Comparison of ENCODE assay signal across 8 cellular contexts in genomic region chr3:50519471-50520089, GRCh38. TPM values are rescaled to one million over a fixed set of nuclear protein-coding genes. Genes with fewer than 3 reads are reported as not detected.
DNase-seq lines count a peak whose midpoint lies in the region; ATAC-seq and TF ChIP-seq lines count a peak whose summit lies in the region.

No MANE protein-coding gene starts in this region.

- peak; percentile 89 for ATAC-seq in effector memory CD8-positive, alpha-beta T cell (replicated peaks)
- ATAC-seq in naive thymus-derived CD4-positive, alpha-beta T cell: peak; percentile 79
- peak; percentile 75 for ATAC-seq in stimulated activated naive CD8-positive, alpha-beta T cell treated with anti-CD3 and anti-CD28 coated beads, Interleukin-15, Interleukin-2, amounts not matched to agents 100 U/mL and 50 U/mL, for 24 hours
- ATAC-seq in GM18861 (IDR thresholded peaks at IDR 0.05; ENCODE audit: unreplicated experiment): no peak

- no peak overlapping the region for H3K4me2 ChIP-seq in GM23248 (ENCODE audit: unreplicated experiment)

- no peak overlapping the region for H3K9ac ChIP-seq in GM23248

- H4K20me1 ChIP-seq in GM23248 (ENCODE audit: insufficient read depth): no peaks in the 10 kb centered on the region

- WGBS in GM23248 (ENCODE audit: low coverage in 1 of 2, low lambda C conversion rate in 2 of 2, missing lambda C conversion rate in 2 of 2), 2 experiments: 16 to 20% methylated on average over 7 of the region's 7 CpGs

- H3K27me3 ChIP-seq in BE2C: no peaks in the 10 kb centered on the region
- H3K27me3 ChIP-seq in GM23248 (replicated peaks; ENCODE audit: insufficient read depth): peaks cover 25% of the 10 kb centered on the region
- H3K27me3 ChIP-seq in naive thymus-derived CD4-positive, alpha-beta T cell (ENCODE audit: control insufficient read depth in 2 of 2, insufficient read depth in 2 of 2, low read length in 2 of 2): no peaks in the 10 kb centered on the region

- H3K27me3 Mint-ChIP-seq in effector memory CD8-positive, alpha-beta T cell: peaks cover 0 to 12% of the 10 kb centered on the region in 2 donors
- H3K27me3 Mint-ChIP-seq in naive thymus-derived CD4-positive, alpha-beta T cell: peaks cover 0 to 42% (median 4%) of the 10 kb centered on the region in 5 donors

- peaks cover 7 to 9% of the 10 kb centered on the region in 2 donors for H3K4me1 Mint-ChIP-seq in effector memory CD8-positive, alpha-beta T cell (ENCODE audit: low read depth in 2 of 2)
- H3K4me1 Mint-ChIP-seq in naive thymus-derived CD4-positive, alpha-beta T cell: peaks cover 5 to 16% (median 12%) of the 10 kb centered on the region in 7 donors

- H3K4me3 Mint-ChIP-seq in effector memory CD8-positive, alpha-beta T cell: no peak overlapping the region
- no peak overlapping the region for H3K4me3 Mint-ChIP-seq in naive thymus-derived CD4-positive, alpha-beta T cell

- peak; percentile 62 for DNase-seq in BE2C
- DNase-seq in GM23248: peak; percentile 62
- DNase-seq in NCI-H526 (lab: John Stamatoyannopoulos, UW): peak; percentile 24 to 81
- DNase-seq in activated CD8-positive, alpha-beta memory T cell treated with anti-CD3 and anti-CD28 coated beads for 1 hour (ENCODE audit: extremely low read depth in 1 of 2, low read depth in 1 of 2): peak; percentile 36 to 58
- DNase-seq in effector memory CD8-positive, alpha-beta T cell: peak; percentile 72 to 74 (median 73)
- peak; percentile 27 to 78 (median 60) for DNase-seq in naive thymus-derived CD4-positive, alpha-beta T cell
- DNase-seq in stimulated activated naive CD8-positive, alpha-beta T cell treated with anti-CD3 and anti-CD28 coated beads, Interleukin-15, Interleukin-2, amounts not matched to agents 100 U/mL and 50 U/mL, for 24 hours: peak; percentile 84

- no peak overlapping the region for H2AFZ ChIP-seq in GM23248

- no peaks in the 10 kb centered on the region for H3K9me2 ChIP-seq in GM23248 (ENCODE audit: insufficient read depth)

- CTCF ChIA-PET in naive thymus-derived CD4-positive, alpha-beta T cell (lab: Charles Lee): interaction anchor here (0.7 kb wide), 1 partner anchor 95 kb away, joined by 3 read pairs; no protein-coding TSS in a partner anchor

- H3K27ac ChIP-seq in GM23248: no peak overlapping the region
- H3K27ac ChIP-seq in naive thymus-derived CD4-positive, alpha-beta T cell (ENCODE audit: low read depth, low read length): no peak overlapping the region

- H3K79me2 ChIP-seq in GM23248 (ENCODE audit: insufficient read depth): no peaks in the 10 kb centered on the region

- H3K36me3 ChIP-seq in BE2C: no peaks in the 10 kb centered on the region
- no peaks in the 10 kb centered on the region for H3K36me3 ChIP-seq in GM23248 (ENCODE audit: low read depth)
- no peaks in the 10 kb centered on the region for H3K36me3 ChIP-seq in naive thymus-derived CD4-positive, alpha-beta T cell (ENCODE audit: control insufficient read depth in 2 of 3, insufficient read depth in 3 of 3, low read length in 3 of 3)

- H3K27ac Mint-ChIP-seq in effector memory CD8-positive, alpha-beta T cell: peak overlapping the region in 1 of 2 donors; percentile 46
- no peak overlapping the region for H3K27ac Mint-ChIP-seq in naive thymus-derived CD4-positive, alpha-beta T cell

- H3K9me3 ChIP-seq in BE2C: no peaks in the 10 kb centered on the region
- no peaks in the 10 kb centered on the region for H3K9me3 ChIP-seq in GM23248 (ENCODE audit: low read depth)
- no peaks in the 10 kb centered on the region for H3K9me3 ChIP-seq in naive thymus-derived CD4-positive, alpha-beta T cell (ENCODE audit: control insufficient read depth in 2 of 3, low read length in 3 of 3)

- TF ChIP-seq CTCF in BE2C (IDR thresholded peaks at IDR 0.05; ENCODE audit: low read depth, low read length): peak; percentile 79

- POLR2A ChIA-PET in naive thymus-derived CD4-positive, alpha-beta T cell (lab: Charles Lee): no interaction called here

- intact Hi-C loops in naive thymus-derived CD4-positive, alpha-beta T cell (cut with micrococcal nuclease): loop anchor here (1.0 to 5.0 kb wide), 5 partner anchors 31 to 95 kb away; no protein-coding TSS in a partner anchor

- in situ Hi-C loops in GM23248 (cut with MboI): no loop called here

- H3F3A ChIP-seq in GM23248 (ENCODE audit: insufficient read depth): no peaks in the 10 kb centered on the region

- peaks cover 32% of the 10 kb centered on the region for H3K4me1 ChIP-seq in BE2C
- no peaks in the 10 kb centered on the region for H3K4me1 ChIP-seq in GM23248 (ENCODE audit: insufficient read depth)
- peaks cover 0 to 3% of the 10 kb centered on the region in 2 donors for H3K4me1 ChIP-seq in naive thymus-derived CD4-positive, alpha-beta T cell (ENCODE audit: control insufficient read depth in 2 of 2, insufficient read depth in 2 of 2, low read length in 2 of 2)

- no peaks in the 10 kb centered on the region for H3K9me3 Mint-ChIP-seq in effector memory CD8-positive, alpha-beta T cell
- no peaks in the 10 kb centered on the region for H3K9me3 Mint-ChIP-seq in naive thymus-derived CD4-positive, alpha-beta T cell

- no peak overlapping the region for H3K4me3 ChIP-seq in BE2C (ENCODE audit: low read depth, low read length)
- no peak overlapping the region for H3K4me3 ChIP-seq in GM23248
- no peak overlapping the region for H3K4me3 ChIP-seq in naive thymus-derived CD4-positive, alpha-beta T cell (ENCODE audit: low read length)

- peaks cover 4% of the 10 kb centered on the region for H3K36me3 Mint-ChIP-seq in effector memory CD8-positive, alpha-beta T cell (ENCODE audit: insufficient read depth)
- no peaks in the 10 kb centered on the region for H3K36me3 Mint-ChIP-seq in naive thymus-derived CD4-positive, alpha-beta T cell

RNA-seq across cellular contexts. Expression of gene CACNA2D2, which starts 16.1 kb away (rescaled TPM):
- polyA plus RNA-seq in BE2C (2012; ENCODE audit: insufficient read depth, insufficient read length, low read depth): 52.0 TPM
- not detected in 2 replicates for total RNA-seq in GM23248 (2014; rRNA removed; shearing (Covaris generic))
- polyA plus RNA-seq in GM23248 (2016; fragmentation: Nextera tagmentation; extraction: Ambion mirVana): not detected in 2 replicates
- total RNA-seq in naive thymus-derived CD4-positive, alpha-beta T cell: 1 to 10 TPM in 4 of 5 experiments, under 1 TPM in 1; 0.97 to 6.2 (median 2.5) TPM
- under 1 TPM; 0.32 to 0.38 TPM for polyA plus RNA-seq in naive thymus-derived CD4-positive, alpha-beta T cell

RNA-seq across cellular contexts. Expression of gene C3orf18, which starts 48.0 kb away (rescaled TPM):
- polyA plus RNA-seq in BE2C (2012; ENCODE audit: insufficient read depth, insufficient read length, low read depth): 4.3 TPM
- total RNA-seq in GM23248 (2014; rRNA removed; shearing (Covaris generic)): 17.4 and 36.8 TPM in 2 replicates
- polyA plus RNA-seq in GM23248 (2016; fragmentation: Nextera tagmentation; extraction: Ambion mirVana): 17.3 and 19.3 TPM in 2 replicates
- total RNA-seq in naive thymus-derived CD4-positive, alpha-beta T cell: 10 to 100 TPM; 11.1 to 67.5 (median 16.4) TPM
- 10 to 100 TPM; 12.8 to 17.4 TPM for polyA plus RNA-seq in naive thymus-derived CD4-positive, alpha-beta T cell

RNA-seq across cellular contexts. Expression of gene HEMK1, which starts 49.7 kb away (rescaled TPM):
- 20.3 TPM for polyA plus RNA-seq in BE2C (2012; ENCODE audit: insufficient read depth, insufficient read length, low read depth)
- total RNA-seq in GM23248 (2014; rRNA removed; shearing (Covaris generic)): 15.8 and 15.9 TPM in 2 replicates
- 17.3 and 18.4 TPM in 2 replicates for polyA plus RNA-seq in GM23248 (2016; fragmentation: Nextera tagmentation; extraction: Ambion mirVana)
- 10 to 100 TPM; 32.1 to 71.1 (median 66.1) TPM for total RNA-seq in naive thymus-derived CD4-positive, alpha-beta T cell
- 10 to 100 TPM; 35.2 to 35.3 TPM for polyA plus RNA-seq in naive thymus-derived CD4-positive, alpha-beta T cell
